In genomic region chr22:21947040-21948014, GRCh38 we compare ENCODE assay signal across 8 cellular contexts. TPM values are rescaled to one million over a fixed set of nuclear protein-coding genes. Genes with fewer than 3 reads are reported as not detected.
A peak's percentile ranks its signal among the peaks of the same experiment; 100 is the strongest.
DNase-seq lines count a peak whose midpoint lies in the region; TF ChIP-seq lines count a peak whose summit lies in the region.

No MANE protein-coding gene starts in this region.

- POLR2A ChIA-PET in AG04450 (lab: Yijun Ruan, JAX), result no interaction called here

- H3K4me3 Mint-ChIP-seq in brain, result peak overlapping the region; percentile 17 to 77 (median 25)

- peaks cover 37% of the 10 kb centered on the region for H3K4me1 ChIP-seq in mesenchymal stem cell (ENCODE audit: control insufficient read depth, insufficient read depth, low read depth, low read length)

- peak overlapping the region; percentile 17 for H2BK15ac ChIP-seq in mesenchymal stem cell (ENCODE audit: low read depth, poor library complexity, severe bottlenecking)

- H3K4me1 Mint-ChIP-seq in brain, result peaks cover 59% of the 10 kb centered on the region

- H3K4me2 ChIP-seq in mesenchymal stem cell (ENCODE audit: low read length, poor library complexity, severe bottlenecking), result no peak overlapping the region

- DNase-seq in AG04450 (ENCODE audit: low read depth, low spot score) (peak; percentile 46), HS-5 (ENCODE audit: low read depth) (peak; percentile 35), mesenchymal stem cell (peak; percentile 70), T-helper 9 cell (no peak), mucosa of gallbladder (ENCODE audit: low spot score) (no peak), kidney glomerular epithelial cell (lab: John Stamatoyannopoulos, UW) (no peak)
- DNase-seq in activated effector memory CD4-positive, alpha-beta T cell treated with anti-CD3 and anti-CD28 coated beads, Interleukin-2, amount 50 U/mL, for 16 hours, result no peak

- peaks cover 28% of the 10 kb centered on the region in 2 experiments for H3K36me3 ChIP-seq in mesenchymal stem cell (ENCODE audit: control insufficient read depth in 1 of 2, insufficient read depth in 2 of 2, low read depth in 1 of 2, low read length in 2 of 2)

- no peak overlapping the region for H3K14ac ChIP-seq in mesenchymal stem cell (ENCODE audit: low read length in 2 of 2)

- H3K79me1 ChIP-seq in mesenchymal stem cell (replicated peaks; ENCODE audit: low read length, poor library complexity, severe bottlenecking), result peaks cover 41% of the 10 kb centered on the region

- H3K4ac ChIP-seq in mesenchymal stem cell (ENCODE audit: low read depth in 1 of 2, low read length in 2 of 2), result peak overlapping the region in 1 of 2 experiments; percentile 39

- peak overlapping the region; percentile 10 for H4K8ac ChIP-seq in mesenchymal stem cell (ENCODE audit: low read length)

- no peaks in the 10 kb centered on the region for H3K9me3 Mint-ChIP-seq in brain

- H3K36me3 Mint-ChIP-seq in brain, result peaks cover 21% of the 10 kb centered on the region

- H3K27ac ChIP-seq in AG04450 (ENCODE audit: low read depth, low read length), result peak overlapping the region; percentile 95
- H3K27ac ChIP-seq in mesenchymal stem cell (ENCODE audit: low read length, poor library complexity, severe bottlenecking), result peak overlapping the region; percentile 68

- H2BK12ac ChIP-seq in mesenchymal stem cell (ENCODE audit: low read length in 2 of 2), result peak overlapping the region in 1 of 2 experiments; percentile 55

- peak overlapping the region in 1 of 2 experiments; percentile 23 for H3K18ac ChIP-seq in mesenchymal stem cell (ENCODE audit: low read depth in 1 of 2, low read length in 2 of 2)

- TF ChIP-seq CTCF in AG04450 (IDR thresholded peaks at IDR 0.05; ENCODE audit: low read depth, low read length), result peak; percentile 75
- peak; percentile 37 to 72 for TF ChIP-seq CTCF in brain (conservative IDR thresholded peaks at IDR 0.05)

- H3K27ac Mint-ChIP-seq in brain, result peak overlapping the region; percentile 70 to 85 (median 78)

- peak overlapping the region; percentile 9 for H2BK120ac ChIP-seq in mesenchymal stem cell (ENCODE audit: low read depth, low read length)

- no peak overlapping the region for H3K23ac ChIP-seq in mesenchymal stem cell (ENCODE audit: low read length in 2 of 2)

- H3K27me3 ChIP-seq in AG04450 (ENCODE audit: control insufficient read depth, insufficient read depth, low read length) (no peaks in the 10 kb centered on the region), mesenchymal stem cell (ENCODE audit: control insufficient read depth in 1 of 2, insufficient read depth in 1 of 2, low read length in 2 of 2) (no peaks in the 10 kb centered on the region)

- peak overlapping the region; percentile 86 for H3K9ac ChIP-seq in mesenchymal stem cell (ENCODE audit: low read length)

- peak overlapping the region; percentile 65 for H2AK5ac ChIP-seq in mesenchymal stem cell (ENCODE audit: low read length, severe bottlenecking)

- H2AFZ ChIP-seq in mesenchymal stem cell (ENCODE audit: low read depth, low read length), result no peak overlapping the region

- H3K9me3 ChIP-seq in AG04450 (ENCODE audit: control insufficient read depth, insufficient read depth, low read length) (no peaks in the 10 kb centered on the region; the same call in 1 of the 2 replicates), mesenchymal stem cell (ENCODE audit: control insufficient read depth, low read length) (no peaks in the 10 kb centered on the region)

- CTCF ChIA-PET in AG04450 (lab: Charles Lee), result interaction anchor here (0.5 to 1.9 kb wide), 3 partner anchors 9 to 85 kb away, joined by 3 to 6 read pairs (median 4); no protein-coding TSS in a partner anchor

- no peak overlapping the region for H3K4me3 ChIP-seq in AG04450 (ENCODE audit: low read depth, low read length)
- H3K4me3 ChIP-seq in mesenchymal stem cell (ENCODE audit: insufficient read depth in 1 of 2, low read depth in 1 of 2, low read length in 2 of 2), result no peak overlapping the region

- peak overlapping the region; percentile 9 for H4K91ac ChIP-seq in mesenchymal stem cell (ENCODE audit: low read length)

- WGBS in mesenchymal stem cell, result 76% methylated on average over 11 of the region's 16 CpGs

- H3K27me3 Mint-ChIP-seq in brain, result no peaks in the 10 kb centered on the region

- H2BK5ac ChIP-seq in mesenchymal stem cell (ENCODE audit: low read depth, low read length, poor library complexity, severe bottlenecking), result no peak overlapping the region

RNA-seq across cellular contexts. Expression of gene PPM1F, which starts 5.3 kb away (rescaled TPM):
- polyA plus RNA-seq in AG04450 (2011; rRNA removed), result 17.7 and 21.2 TPM in 2 replicates
- polyA minus RNA-seq in AG04450 (2011; rRNA and poly(A)+ RNA removed), result 11.4 and 12.0 TPM in 2 replicates
- 9.3 TPM for polyA plus RNA-seq in brain (ENCODE audit: insufficient read depth, low read depth, low replicate concordance)
- polyA plus RNA-seq in mesenchymal stem cell (2013, experiment 1 of 2), result 19.5 TPM
- 21.1 TPM for polyA plus RNA-seq in mesenchymal stem cell (2013, experiment 2 of 2)
- 23.2 TPM for total RNA-seq in mucosa of gallbladder

RNA-seq across cellular contexts. Expression of gene TOP3B, which starts 35.3 kb away (rescaled TPM):
- polyA plus RNA-seq in AG04450 (2011; rRNA removed), result 10.3 and 13.2 TPM in 2 replicates
- polyA minus RNA-seq in AG04450 (2011; rRNA and poly(A)+ RNA removed), result 15.9 and 21.4 TPM in 2 replicates
- 9.0 TPM for polyA plus RNA-seq in brain (ENCODE audit: insufficient read depth, low read depth, low replicate concordance)
- polyA plus RNA-seq in mesenchymal stem cell (2013, experiment 1 of 2), result 12.1 TPM
- polyA plus RNA-seq in mesenchymal stem cell (2013, experiment 2 of 2), result 11.4 TPM
- total RNA-seq in mucosa of gallbladder, result 33.1 TPM

Comparison
In these comparisons a context has a peak if more than half of its experiments do, and no peak if none do; other contexts are left out.
1. DNase-seq: peak in AG04450 (single experiment), HS-5 (single experiment) and mesenchymal stem cell (single experiment); none in T-helper 9 cell (single experiment), mucosa of gallbladder (single experiment), kidney glomerular epithelial cell (single experiment) and activated effector memory CD4-positive, alpha-beta T cell treated with anti-CD3 and anti-CD28 coated beads, Interleukin-2, amount 50 U/mL, for 16 hours (single experiment).